In the genomic region with DNA sequence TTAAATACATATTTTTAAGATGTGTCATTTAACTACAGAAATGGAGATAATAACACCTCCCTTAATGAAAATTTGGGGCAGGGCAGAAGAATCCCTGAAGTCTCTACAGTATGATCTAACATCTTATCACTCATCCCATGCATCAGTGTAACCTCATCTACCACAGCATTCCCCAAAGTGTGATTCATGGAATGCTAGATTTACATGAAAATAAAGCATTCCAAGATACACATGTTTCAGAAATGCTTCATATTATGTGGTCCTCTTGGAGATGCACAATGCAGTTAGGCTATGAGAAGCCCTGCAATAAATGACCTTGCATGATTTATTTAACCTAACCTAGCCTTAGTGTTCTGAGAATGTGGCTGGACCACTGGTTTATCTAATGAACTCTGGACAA, we compare ENCODE assay signal across 16 cellular contexts.
DNase-seq lines count a peak whose midpoint lies in the region; ATAC-seq and TF ChIP-seq lines count a peak whose summit lies in the region.
"Had no signal": no experiment of that assay in that cellular context is flagged by ENCODE, and none has a peak within 500 bp of the region (broad histone marks: within the 10 kb centered on the region; RNA-seq: fewer than 3 reads in every experiment).

No MANE protein-coding gene starts in this region.

- peak overlapping the region; percentile 61 for H3K4me2 ChIP-seq in mammary epithelial cell (ENCODE audit: insufficient read depth, low read depth, low read length)

- no peak overlapping the region for H3K9ac ChIP-seq in mammary epithelial cell (ENCODE audit: insufficient read depth, low read length)

- no peaks in the 10 kb centered on the region for H3K36me3 ChIP-seq in mammary epithelial cell (ENCODE audit: insufficient read depth, low read length)
- H3K36me3 ChIP-seq: BE2C had no signal

- TF ChIP-seq CTCF in AG10803 (conservative IDR thresholded peaks at IDR 0.05; ENCODE audit: low read length): no peak
- no peak for TF ChIP-seq CTCF in mammary epithelial cell (conservative IDR thresholded peaks at IDR 0.05 in 1 of 2, IDR thresholded peaks at IDR 0.05 in 1 of 2; ENCODE audit: extremely low read depth in 1 of 2, insufficient read depth in 1 of 2, low read depth in 1 of 2, low read length in 2 of 2)

- H2AFZ ChIP-seq in mammary epithelial cell (ENCODE audit: low read depth, low read length): no peak overlapping the region

- dilution Hi-C loops in mammary epithelial cell (cut with HindIII; ENCODE audit: low sequenced_read_pairs): no loop called here

- in situ Hi-C loops in mammary epithelial cell (cut with MboI; ENCODE audit: low sequenced_read_pairs in 2 of 2): no loop called here

- H3K4me3 ChIP-seq in AG10803 (ENCODE audit: low read length) (no peak overlapping the region), mammary epithelial cell (replicated peaks in 1 of 3; ENCODE audit: insufficient read depth in 1 of 3, low read depth in 2 of 3, low read length in 3 of 3) (no peak overlapping the region)

- ATAC-seq in GM19463 (IDR thresholded peaks at IDR 0.05; ENCODE audit: unreplicated experiment) (no peak), GM19452 (IDR thresholded peaks at IDR 0.05; ENCODE audit: unreplicated experiment) (no peak)
- ATAC-seq: HepG2 had no signal

- no TSS peak for BruUV-seq in mammary epithelial cell (replicated peaks; lab: Mats Ljungman, UMichigan)

- H4K20me1 ChIP-seq in mammary epithelial cell (ENCODE audit: insufficient read depth, low read length): no peaks in the 10 kb centered on the region

- intact Hi-C loops in mammary epithelial cell (cut with micrococcal nuclease): no loop called here

- H3K27ac ChIP-seq in mammary epithelial cell (ENCODE audit: insufficient read depth, low read depth, low read length): no peak overlapping the region

- peaks cover 23% of the 10 kb centered on the region for H3K4me1 ChIP-seq in mammary epithelial cell (ENCODE audit: insufficient read depth, low read length)
- H3K4me1 ChIP-seq: BE2C had no signal

- no peaks in the 10 kb centered on the region for H3K9me3 ChIP-seq in mammary epithelial cell (replicated peaks; ENCODE audit: insufficient read depth, low read length)
- H3K9me3 ChIP-seq: BE2C had no signal

- peak; percentile 90 for DNase-seq in AG10803 (ENCODE audit: low read depth)
- DNase-seq in M059J (ENCODE audit: low read depth): peak; percentile 83
- peak; percentile 76 for DNase-seq in mammary epithelial cell
- DNase-seq in kidney glomerular epithelial cell (lab: John Stamatoyannopoulos, UW): peak; percentile 31
- DNase-seq in stimulated activated naive CD4-positive, alpha-beta T cell treated with Interleukin-2 at 50 U/mL for 16 hours (lab: John Stamatoyannopoulos, UW): no peak
- no peak for DNase-seq in NAMALWA (ENCODE audit: low spot score)
- DNase-seq: activated CD4-positive, CD25-positive, alpha-beta regulatory T cell; BE2C; DMS79 treated with DMSO at 0.1 percent for 48 hours; NCI-H1105 treated with DMSO at 0.1 percent for 48 hours; NCI-H446; OCI-M1; T-helper 1 cell had no signal

- H3K79me2 ChIP-seq in mammary epithelial cell (ENCODE audit: insufficient read depth, low read length): no peaks in the 10 kb centered on the region

- no peaks in the 10 kb centered on the region for H3K27me3 ChIP-seq in mammary epithelial cell (ENCODE audit: insufficient read depth, low read length)
- H3K27me3 ChIP-seq: BE2C had no signal

- CTCF ChIA-PET in mammary epithelial cell (lab: Charles Lee; ENCODE audit: low non-redundant PET): no interaction called here

Comparison
In these comparisons a context has a peak if more than half of its experiments do, and no peak if none do; other contexts are left out.
1. DNase-seq: peak in AG10803 (single experiment), M059J (single experiment), mammary epithelial cell (single experiment) and kidney glomerular epithelial cell (single experiment); none in stimulated activated naive CD4-positive, alpha-beta T cell treated with Interleukin-2 at 50 U/mL for 16 hours (single experiment) and NAMALWA (single experiment).